23 cellular contexts compared by ENCODE assay signal in the genomic region with DNA sequence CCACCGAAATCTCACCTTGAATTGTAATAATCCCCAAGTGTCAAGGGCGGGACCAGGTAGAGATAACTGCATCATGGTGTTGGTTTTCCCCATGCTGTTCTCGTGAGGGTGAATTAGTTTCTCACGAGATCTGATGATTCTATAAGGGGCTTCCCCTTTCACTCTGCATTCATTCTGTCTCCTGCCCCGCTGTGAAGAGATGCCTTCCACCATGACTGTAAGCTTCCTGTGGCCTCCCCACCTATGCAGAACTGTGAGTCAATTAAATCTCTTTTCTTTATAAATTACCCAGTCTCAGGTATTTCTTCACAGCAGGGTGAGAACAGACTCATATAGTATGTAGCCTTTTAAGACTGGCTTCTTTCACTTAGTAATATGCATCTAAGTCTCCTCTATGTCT.
"Had no signal": no experiment of that assay in that cellular context is flagged by ENCODE, and none has a peak within 500 bp of the region (broad histone marks: within the 10 kb centered on the region; RNA-seq: fewer than 3 reads in every experiment).

No MANE protein-coding gene starts in this region.

- H3K4me3 ChIP-seq: coronary artery, heart left ventricle, lung, psoas muscle, spleen, stomach, thoracic aorta, transverse colon had no signal

- H3K4me1 ChIP-seq: parathyroid adenoma, spleen, stomach, transverse colon had no signal

- H3K27me3 ChIP-seq: heart left ventricle, spleen, stomach, transverse colon had no signal

- H3K36me3 Mint-ChIP-seq: naive B cell; stimulated activated memory B cell treated with anti-CD40 and anti-IgM and Interleukin-4, amounts not matched to agents 10 μg/mL and 1 μg/mL and 100 μg/mL, for 72 hours had no signal

- H3K27ac ChIP-seq: coronary artery, heart left ventricle, parathyroid adenoma, psoas muscle, spleen, stomach, thoracic aorta, transverse colon had no signal

- DNase-seq: effector CD4-positive, alpha-beta T cell; foreskin melanocyte; heart left ventricle; hippocampal formation; left colon; left ventricle myocardium superior; mesenchymal stem cell; naive B cell; nephron progenitor cell; psoas muscle; retina; spleen; stimulated activated CD4-positive, alpha-beta T cell treated with anti-CD3 and anti-CD28 coated beads, Interleukin-4, amount 100 ng/mL, for 1 hour; stimulated activated CD8-positive, alpha-beta memory T cell treated with anti-CD3 and anti-CD28 coated beads, Interleukin-4, amount 100 ng/mL, for 48 hours; stomach; substantia nigra; transverse colon had no signal

- H3K36me3 ChIP-seq: heart left ventricle, spleen, stomach, thoracic aorta, transverse colon had no signal

- H3K9ac ChIP-seq: parathyroid adenoma had no signal

- H3K4me3 Mint-ChIP-seq: naive B cell; nephron progenitor cell; stimulated activated memory B cell treated with anti-CD40 and anti-IgM and Interleukin-4, amounts not matched to agents 10 μg/mL and 1 μg/mL and 100 μg/mL, for 72 hours had no signal

- ATAC-seq: heart left ventricle; left colon; left ventricle myocardium superior; psoas muscle; sciatic nerve; stimulated activated memory B cell treated with anti-CD40 and anti-IgM and Interleukin-4, amounts not matched to agents 10 μg/mL and 1 μg/mL and 100 μg/mL, for 72 hours had no signal

- H3K4me1 Mint-ChIP-seq: naive B cell; stimulated activated memory B cell treated with anti-CD40 and anti-IgM and Interleukin-4, amounts not matched to agents 10 μg/mL and 1 μg/mL and 100 μg/mL, for 72 hours had no signal

- H3K79me2 ChIP-seq: parathyroid adenoma had no signal

- H3K27me3 Mint-ChIP-seq: stimulated activated memory B cell treated with anti-CD40 and anti-IgM and Interleukin-4, amounts not matched to agents 10 μg/mL and 1 μg/mL and 100 μg/mL, for 72 hours had no signal

- H3K9me3 Mint-ChIP-seq: naive B cell; nephron progenitor cell; stimulated activated memory B cell treated with anti-CD40 and anti-IgM and Interleukin-4, amounts not matched to agents 10 μg/mL and 1 μg/mL and 100 μg/mL, for 72 hours had no signal

- H3K27ac Mint-ChIP-seq: nephron progenitor cell; stimulated activated memory B cell treated with anti-CD40 and anti-IgM and Interleukin-4, amounts not matched to agents 10 μg/mL and 1 μg/mL and 100 μg/mL, for 72 hours had no signal
